ENCODE assay signal across 23 cellular contexts in genomic region chr9:1591310-1591709, GRCh38.
"Had no signal": no experiment of that assay in that cellular context is flagged by ENCODE, and none has a peak within 500 bp of the region (broad histone marks: within the 10 kb centered on the region; RNA-seq: fewer than 3 reads in every experiment).

No MANE protein-coding gene starts in this region.

- H3K36me3 ChIP-seq: brain microvascular endothelial cell had no signal

- H3K27ac ChIP-seq: brain microvascular endothelial cell, coronary artery, dorsolateral prefrontal cortex, VCaP had no signal

- H3K4me3 ChIP-seq: coronary artery, dorsolateral prefrontal cortex had no signal

- H3K27me3 ChIP-seq: brain microvascular endothelial cell had no signal

- DNase-seq: activated CD4-positive, alpha-beta memory T cell treated with anti-CD3 and anti-CD28 coated beads, Interleukin-2, amount 10 ng/mL, durations not matched to agents 7 days and 5 days; activated CD4-positive, alpha-beta T cell treated with anti-CD3 and anti-CD28 coated beads for 1 hour; activated CD4-positive, alpha-beta T cell treated with anti-CD3 and anti-CD28 coated beads for 4 hours; activated CD4-positive, alpha-beta T cell treated with anti-CD3 and anti-CD28 coated beads, Interleukin-2, amount 10 ng/mL, durations not matched to agents 7 days and 5 days; activated CD4-positive, alpha-beta T cell treated with anti-CD3 and anti-CD28 coated beads, Interleukin-2, amount 50 U/mL, for 4 hours; activated CD8-positive, alpha-beta memory T cell treated with anti-CD3 and anti-CD28 coated beads, Interleukin-2, amount 50 U/mL, for 48 hours; activated effector memory CD4-positive, alpha-beta T cell treated with Interleukin-2 at 50 U/mL for 16 hours; activated gamma-delta T cell treated with Interleukin-2 at 50 U/mL for 16 hours; activated naive CD4-positive, alpha-beta T cell treated with anti-CD3 and anti-CD28 coated beads, Interleukin-2, amount 50 U/mL, for 16 hours; activated naive CD4-positive, alpha-beta T cell treated with Interleukin-2 at 50 U/mL for 16 hours; activated T-cell treated with anti-CD3 and anti-CD28 coated beads for 4 hours; activated T-cell treated with anti-CD3 and anti-CD28 coated beads, Interleukin-2, amount 50 U/mL, for 4 hours; amniotic stem cell; anterior cingulate cortex; brain microvascular endothelial cell; dorsolateral prefrontal cortex; effector memory CD4-positive, alpha-beta T cell; endodermal cell; foreskin fibroblast; head of caudate nucleus; T-helper 2 cell had no signal
